12 cellular contexts compared by ENCODE assay signal in the genomic region with DNA sequence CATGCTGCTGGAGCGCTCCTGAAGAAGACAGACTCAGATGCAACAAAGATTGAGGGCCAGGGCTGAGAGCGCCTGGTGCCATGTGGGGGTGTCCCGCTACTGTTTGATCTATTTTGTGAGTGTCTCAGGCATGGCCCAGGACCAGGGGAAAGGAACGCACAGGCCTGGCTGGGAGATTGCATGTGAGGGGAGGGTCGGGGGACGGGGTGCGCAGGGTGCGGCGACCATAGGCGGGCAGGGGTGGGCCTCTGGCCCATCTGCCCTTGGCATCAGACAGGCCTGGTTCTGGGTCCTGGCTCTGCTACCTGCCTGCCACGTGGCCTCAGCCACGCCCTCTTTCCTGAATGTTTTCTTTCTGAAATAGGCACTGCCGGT.
"Had no signal": no experiment of that assay in that cellular context is flagged by ENCODE, and none has a peak within 500 bp of the region (broad histone marks: within the 10 kb centered on the region; RNA-seq: fewer than 3 reads in every experiment).

No MANE protein-coding gene starts in this region.

- H3K27ac ChIP-seq: parathyroid adenoma had no signal

- H3K4me3 Mint-ChIP-seq: activated CD4-positive, alpha-beta memory T cell treated with anti-CD3 and anti-CD28 coated beads, Interleukin-2, amount 10 ng/mL, durations not matched to agents 7 days and 5 days; endodermal cell; nephron had no signal

- H2AFZ ChIP-seq: parathyroid adenoma had no signal

- H3K9ac ChIP-seq: parathyroid adenoma had no signal

- H3K4me1 Mint-ChIP-seq: activated CD4-positive, alpha-beta memory T cell treated with anti-CD3 and anti-CD28 coated beads, Interleukin-2, amount 10 ng/mL, durations not matched to agents 7 days and 5 days; endodermal cell had no signal

- H3K9me3 Mint-ChIP-seq: activated CD4-positive, alpha-beta memory T cell treated with anti-CD3 and anti-CD28 coated beads, Interleukin-2, amount 10 ng/mL, durations not matched to agents 7 days and 5 days; endodermal cell; nephron had no signal

- H3K4me1 ChIP-seq: parathyroid adenoma had no signal

- H3K27me3 Mint-ChIP-seq: activated CD4-positive, alpha-beta memory T cell treated with anti-CD3 and anti-CD28 coated beads, Interleukin-2, amount 10 ng/mL, durations not matched to agents 7 days and 5 days had no signal

- DNase-seq: activated CD4-positive, alpha-beta memory T cell treated with anti-CD3 and anti-CD28 coated beads, Interleukin-2, amount 10 ng/mL, durations not matched to agents 7 days and 5 days; activated T-cell treated with anti-CD3 and anti-CD28 coated beads, Interleukin-2, amount 50 U/mL, for 48 hours; central memory CD4-positive, alpha-beta T cell; hippocampal formation; mammary epithelial cell; stimulated activated CD4-positive, alpha-beta T cell treated with anti-CD3 and anti-CD28 coated beads, Interleukin-2, amount 100 ng/mL, for 24 hours; stimulated activated naive CD4-positive, alpha-beta T cell; substantia nigra; T1000 had no signal

- H3K27ac Mint-ChIP-seq: activated CD4-positive, alpha-beta memory T cell treated with anti-CD3 and anti-CD28 coated beads, Interleukin-2, amount 10 ng/mL, durations not matched to agents 7 days and 5 days; endodermal cell; nephron had no signal
